19 cellular contexts compared by ENCODE assay signal in genomic region chr6:126056355-126057004, GRCh38.
DNase-seq lines count a peak whose midpoint lies in the region; ATAC-seq and TF ChIP-seq lines count a peak whose summit lies in the region.
"Had no signal": no experiment of that assay in that cellular context is flagged by ENCODE, and none has a peak within 500 bp of the region (broad histone marks: within the 10 kb centered on the region; RNA-seq: fewer than 3 reads in every experiment).

No MANE protein-coding gene starts in this region.

- H3K9me3 ChIP-seq in cardiac muscle cell (ENCODE audit: low read depth) (no peaks in the 10 kb centered on the region), heart left ventricle (peaks cover 0 to 6% (median 0%) of the 10 kb centered on the region in 12 donors), uterus (no peaks in the 10 kb centered on the region)

- H3K27me3 ChIP-seq in cardiac muscle cell: no peaks in the 10 kb centered on the region
- no peaks in the 10 kb centered on the region for H3K27me3 ChIP-seq in heart left ventricle
- H3K27me3 ChIP-seq in uterus: no peaks in the 10 kb centered on the region

- TF ChIP-seq CTCF in cardiac muscle cell (IDR thresholded peaks at IDR 0.05; ENCODE audit: low read depth, low read length) (no peak), heart left ventricle (IDR thresholded peaks at IDR 0.05) (no peak), WTC11 (IDR thresholded peaks at IDR 0.05) (no peak), uterus (IDR thresholded peaks at IDR 0.05) (no peak), HFFc6 (IDR thresholded peaks at IDR 0.05) (no peak)

- H3K27ac Mint-ChIP-seq in WTC11: no peak overlapping the region; the same call in 1 of the 2 replicates
- no peak overlapping the region for H3K27ac Mint-ChIP-seq in HFFc6
- H3K27ac Mint-ChIP-seq: CD14-positive monocyte had no signal

- H3K36me3 ChIP-seq in cardiac muscle cell (no peaks in the 10 kb centered on the region), heart left ventricle (peaks cover 0 to 6% (median 0%) of the 10 kb centered on the region in 9 donors), uterus (no peaks in the 10 kb centered on the region)

- POLR2A ChIA-PET in WTC11 (lab: Charles Lee): no interaction called here

- intact Hi-C loops in heart left ventricle (cut with DNase I): no loop called here
- intact Hi-C loops in uterus (cut with DNase I; ENCODE audit: low total_unique reads): no loop called here

- H3K36me3 Mint-ChIP-seq in WTC11 (peaks cover 16% of the 10 kb centered on the region; the same call in 1 of the 2 replicates), HFFc6 (ENCODE audit: low read depth) (peaks cover 10% of the 10 kb centered on the region)

- WGBS in heart left ventricle, 4 donors: 77 to 83% (median 81%) methylated on average over 5 of the region's 5 CpGs

- H3K4me1 Mint-ChIP-seq in WTC11 (peaks cover 7% of the 10 kb centered on the region), HFFc6 (ENCODE audit: low read depth) (no peaks in the 10 kb centered on the region)

- peak overlapping the region; percentile 63 for H3K27ac ChIP-seq in cardiac muscle cell
- no peak overlapping the region for H3K27ac ChIP-seq in heart left ventricle
- H3K27ac ChIP-seq in uterus: peak overlapping the region; percentile 80 to 87
- H3K27ac ChIP-seq: 22Rv1 had no signal

- ATAC-seq in heart left ventricle (no peak), WTC11 (peak; percentile 78)
- ATAC-seq: PC-3 had no signal

- no peaks in the 10 kb centered on the region for H3K9me3 Mint-ChIP-seq in WTC11
- no peaks in the 10 kb centered on the region for H3K9me3 Mint-ChIP-seq in HFFc6

- H3K4me1 ChIP-seq in cardiac muscle cell (ENCODE audit: low read depth) (peaks cover 42% of the 10 kb centered on the region), heart left ventricle (no peaks in the 10 kb centered on the region), uterus (peaks cover 0 to 11% of the 10 kb centered on the region in 2 donors)

- H3K4me3 Mint-ChIP-seq in WTC11 (no peak overlapping the region), HFFc6 (no peak overlapping the region)
- H3K4me3 Mint-ChIP-seq: CD14-positive monocyte had no signal

- no peak for TF ChIP-seq POLR2A in heart left ventricle (IDR thresholded peaks at IDR 0.05)
- no peak for TF ChIP-seq POLR2A in uterus (IDR thresholded peaks at IDR 0.05)

- no peak for DNase-seq in cardiac muscle cell (ENCODE audit: low read depth in 1 of 2, low spot score in 1 of 2)
- DNase-seq in heart left ventricle: no peak
- DNase-seq in WTC11 (ENCODE audit: low spot score): no peak
- DNase-seq in islet precursor cell: peak; percentile 66
- no peak for DNase-seq in uterus
- DNase-seq in iPS-NIHi11 (ENCODE audit: low spot score): no peak
- no peak for DNase-seq in NOMO-1 treated with dmso at 0.1 percent for 144 hours (lab: John Stamatoyannopoulos, UW; ENCODE audit: unreplicated experiment)
- DNase-seq in HFFc6: no peak
- DNase-seq: DMS79 treated with DMSO at 0.1 percent for 48 hours, KBM-7, MV-4-11, NCI-H1694 treated with DMSO at 0.1 percent for 48 hours, NCI-H510A, NCI-H774, PC-3, RPMI8226, SHP77 treated with DMSO at 0.1 percent for 48 hours had no signal

- H3K4me3 ChIP-seq in cardiac muscle cell (no peak overlapping the region), heart left ventricle (no peak overlapping the region), uterus (no peak overlapping the region)

- CTCF ChIA-PET in WTC11 (lab: Charles Lee): interaction anchor here (0.8 kb wide), 1 partner anchor 21 kb away, joined by 3 read pairs; no protein-coding TSS in a partner anchor

- no peaks in the 10 kb centered on the region for H3K27me3 Mint-ChIP-seq in WTC11 (ENCODE audit: low read depth)
- H3K27me3 Mint-ChIP-seq in HFFc6 (ENCODE audit: insufficient read depth): peaks cover 2% of the 10 kb centered on the region; the same call in 1 of the 2 replicates

TF ChIP-seq in WTC11, 78 proteins besides CTCF, POLR2A, EP300 and RAD21:
- TF ChIP-seq NR1H2 (CRISPR knock-in tag; IDR thresholded peaks at IDR 0.05) (no peak), SP1 (CRISPR knock-in tag; conservative IDR thresholded peaks at IDR 0.05) (no peak), STAT6 (CRISPR knock-in tag; conservative IDR thresholded peaks at IDR 0.05; ENCODE audit: low read depth) (no peak), IRF1 (CRISPR knock-in tag; IDR thresholded peaks at IDR 0.05) (no peak), MAX (CRISPR knock-in tag; IDR thresholded peaks at IDR 0.05) (no peak), ESRRA (CRISPR knock-in tag; IDR thresholded peaks at IDR 0.05; ENCODE audit: borderline replicate concordance) (no peak), ELF4 (CRISPR knock-in tag; IDR thresholded peaks at IDR 0.05; ENCODE audit: low read depth) (no peak), NFE2L1 (CRISPR knock-in tag; IDR thresholded peaks at IDR 0.05) (no peak), MLX (CRISPR knock-in tag; IDR thresholded peaks at IDR 0.05) (no peak), ATF1 (CRISPR knock-in tag; IDR thresholded peaks at IDR 0.05) (no peak), FOXJ3 (CRISPR knock-in tag; IDR thresholded peaks at IDR 0.05; ENCODE audit: borderline replicate concordance) (no peak), ZNF396 (CRISPR knock-in tag; IDR thresholded peaks at IDR 0.05; ENCODE audit: borderline replicate concordance) (no peak), PREB (CRISPR knock-in tag; IDR thresholded peaks at IDR 0.05; ENCODE audit: borderline replicate concordance) (no peak), ZBTB43 (CRISPR knock-in tag; IDR thresholded peaks at IDR 0.05) (no peak), GRHL2 (CRISPR knock-in tag; IDR thresholded peaks at IDR 0.05; ENCODE audit: insufficient replicate concordance, severe bottlenecking) (no peak), TEAD1 (CRISPR knock-in tag; IDR thresholded peaks at IDR 0.05) (no peak), ZNF317 (CRISPR knock-in tag; IDR thresholded peaks at IDR 0.05; ENCODE audit: borderline replicate concordance, low read depth) (no peak), ZNF232 (CRISPR knock-in tag; IDR thresholded peaks at IDR 0.05) (no peak)

Comparison
In these comparisons a context has a peak if more than half of its experiments do, and no peak if none do; other contexts are left out.
1. H3K27ac ChIP-seq: peak in cardiac muscle cell (single experiment) and uterus (2 of 2); none in heart left ventricle (0 of 12).